Comparison of ENCODE assay signal across 9 cellular contexts in genomic region chr6:42891199-42891722, GRCh38. TPM values are rescaled to one million over a fixed set of nuclear protein-coding genes. Genes with fewer than 3 reads are reported as not detected.
DNase-seq lines count a peak whose midpoint lies in the region; TF ChIP-seq lines count a peak whose summit lies in the region.
"Had no signal": no experiment of that assay in that cellular context is flagged by ENCODE, and none has a peak within 500 bp of the region (broad histone marks: within the 10 kb centered on the region; RNA-seq: fewer than 3 reads in every experiment).

No MANE protein-coding gene starts in this region.

- H3K4me3 ChIP-seq in OCI-LY3 (ENCODE audit: low read length) (peak overlapping the region; percentile 86), neuron (ENCODE audit: low read length) (peak overlapping the region; percentile 77)

- H3K9ac ChIP-seq in OCI-LY3 (ENCODE audit: low read length): peak overlapping the region; percentile 83

- H3K9me3 Mint-ChIP-seq in endothelial cell (ENCODE audit: unreplicated experiment): no peaks in the 10 kb centered on the region

- H3K27ac Mint-ChIP-seq in endothelial cell (ENCODE audit: unreplicated experiment): peak overlapping the region; percentile 81

- DNase-seq in endothelial cell (ENCODE audit: low spot score) (no peak), NCI-H2107 (lab: John Stamatoyannopoulos, UW) (no peak), HuH-7.5 (ENCODE audit: low spot score) (no peak), DMS114 treated with DMSO at 0.1 percent for 48 hours (lab: John Stamatoyannopoulos, UW; ENCODE audit: unreplicated experiment) (no peak)
- DNase-seq in activated CD4-positive, alpha-beta T cell treated with anti-CD3 and anti-CD28 coated beads for 48 hours: no peak

- H3K36me3 ChIP-seq in OCI-LY3 (replicated peaks; ENCODE audit: low read depth, low read length) (no peaks in the 10 kb centered on the region), neuron (ENCODE audit: insufficient read depth, low read length) (peaks cover 3% of the 10 kb centered on the region)

- no peaks in the 10 kb centered on the region for H3K27me3 ChIP-seq in OCI-LY3 (ENCODE audit: low read depth, low read length)
- no peaks in the 10 kb centered on the region for H3K27me3 ChIP-seq in neuron (ENCODE audit: insufficient read depth, low read length)

- H3K9me3 ChIP-seq in OCI-LY3 (ENCODE audit: insufficient read depth, low read length): no peaks in the 10 kb centered on the region
- H3K9me3 ChIP-seq in neuron (ENCODE audit: low read length): no peaks in the 10 kb centered on the region

- H3K4me2 ChIP-seq in OCI-LY3 (ENCODE audit: low read length): peak overlapping the region; percentile 94

- H3K79me2 ChIP-seq in OCI-LY3 (ENCODE audit: low read length): peaks cover 6% of the 10 kb centered on the region; the same call in 1 of the 2 replicates

- no peaks in the 10 kb centered on the region for H3K27me3 Mint-ChIP-seq in endothelial cell (ENCODE audit: unreplicated experiment)

- H3K4me1 Mint-ChIP-seq in endothelial cell (ENCODE audit: unreplicated experiment): peaks cover 25% of the 10 kb centered on the region

- peaks cover 5% of the 10 kb centered on the region for H3K36me3 Mint-ChIP-seq in endothelial cell (ENCODE audit: low read depth, unreplicated experiment)

- H2AFZ ChIP-seq in OCI-LY3 (ENCODE audit: low read depth, low read length): peak overlapping the region; percentile 79
- H2AFZ ChIP-seq in neuron (ENCODE audit: low read depth, low read length): peak overlapping the region; percentile 14

- peak overlapping the region; percentile 93 for H3K4me3 Mint-ChIP-seq in endothelial cell (ENCODE audit: unreplicated experiment)

- no peaks in the 10 kb centered on the region for H4K20me1 ChIP-seq in OCI-LY3 (ENCODE audit: insufficient read depth, low read length)

- H3K4me1 ChIP-seq in OCI-LY3 (ENCODE audit: low read length) (peaks cover 28% of the 10 kb centered on the region), neuron (ENCODE audit: insufficient read depth, low read length) (peaks cover 12% of the 10 kb centered on the region)

- H3K27ac ChIP-seq in C4-2B (peak overlapping the region; percentile 89), OCI-LY3 (ENCODE audit: low read length) (peak overlapping the region; percentile 82)

- no peak for TF ChIP-seq CTCF in C4-2B (conservative IDR thresholded peaks at IDR 0.05)
- TF ChIP-seq CTCF in OCI-LY3 (IDR thresholded peaks at IDR 0.05; ENCODE audit: low read depth, low read length): no peak
- TF ChIP-seq CTCF in endothelial cell (IDR thresholded peaks at IDR 0.05; ENCODE audit: unreplicated experiment): no peak

RNA-seq across cellular contexts. Expression of gene RPL7L1, which starts 11.8 kb away (rescaled TPM):
- 58.1 TPM for total RNA-seq in endothelial cell (ENCODE audit: unreplicated experiment)

RNA-seq across cellular contexts. Expression of gene PTCRA, which starts 24.6 kb away (rescaled TPM):
- total RNA-seq in endothelial cell (ENCODE audit: unreplicated experiment): not detected
- total RNA-seq: RPMI7951 had no signal

RNA-seq across cellular contexts. Expression of gene CNPY3, which starts 38.0 kb away (rescaled TPM):
- total RNA-seq in endothelial cell (ENCODE audit: unreplicated experiment): 106 TPM
